19 cellular contexts compared by ENCODE assay signal in genomic region chr7:127047521-127047920, GRCh38.
"Had no signal": no experiment of that assay in that cellular context is flagged by ENCODE, and none has a peak within 500 bp of the region (broad histone marks: within the 10 kb centered on the region; RNA-seq: fewer than 3 reads in every experiment).

No MANE protein-coding gene starts in this region.

- ATAC-seq: gastroesophageal sphincter; lower lobe of right lung; naive thymus-derived CD4-positive, alpha-beta T cell; stimulated activated naive CD8-positive, alpha-beta T cell treated with anti-CD3 and anti-CD28 coated beads, Interleukin-15, amount 100 ng/mL, for 72 hours had no signal

- H3K36me3 ChIP-seq: adrenal gland, gastroesophageal sphincter, lower lobe of right lung had no signal

- H3K79me2 ChIP-seq: parathyroid adenoma had no signal

- H2AFZ ChIP-seq: parathyroid adenoma had no signal

- DNase-seq: activated CD4-positive, alpha-beta T cell treated with anti-CD3 and anti-CD28 coated beads for 4 hours; activated CD8-positive, alpha-beta memory T cell treated with anti-CD3 and anti-CD28 coated beads for 24 hours; activated naive CD4-positive, alpha-beta T cell treated with anti-CD3 and anti-CD28 coated beads, Interleukin-2, amount 50 U/mL, for 16 hours; adrenal gland; caudate nucleus; cortex of kidney; effector memory CD4-positive, alpha-beta T cell; lower lobe of right lung; midbrain; naive thymus-derived CD4-positive, alpha-beta T cell; retina; stimulated activated CD4-positive, alpha-beta T cell treated with anti-CD3 and anti-CD28 coated beads, Interleukin-15, amount 100 ng/mL, for 24 hours; stimulated activated CD4-positive, alpha-beta T cell treated with anti-CD3 and anti-CD28 coated beads, Interleukin-4, amount 100 ng/mL, for 24 hours; stimulated activated naive CD8-positive, alpha-beta T cell treated with anti-CD3 and anti-CD28 coated beads, Interleukin-15, amount 100 ng/mL, for 72 hours; testis had no signal

- FAIRE-seq: keratinocyte had no signal

- H3K4me3 ChIP-seq: adrenal gland, gastroesophageal sphincter, lower lobe of right lung, testis had no signal

- H3K9me3 ChIP-seq: adrenal gland, gastroesophageal sphincter, lower lobe of right lung, testis had no signal

- H3K27me3 ChIP-seq: adrenal gland, gastroesophageal sphincter, testis had no signal

- H3K4me1 ChIP-seq: adrenal gland, gastroesophageal sphincter, lower lobe of right lung, parathyroid adenoma, testis had no signal

- H3K9ac ChIP-seq: parathyroid adenoma had no signal

- H3K27ac ChIP-seq: adrenal gland, epithelial cell of prostate, gastroesophageal sphincter, lower lobe of right lung, parathyroid adenoma, testis had no signal
